ENCODE assay signal across 7 cellular contexts in genomic region chr21:33199516-33200217, GRCh38. TPM values are rescaled to one million over a fixed set of nuclear protein-coding genes. Genes with fewer than 3 reads are reported as not detected.
DNase-seq lines count a peak whose midpoint lies in the region; ATAC-seq, FAIRE-seq and TF ChIP-seq lines count a peak whose summit lies in the region.

No MANE protein-coding gene starts in this region.

- H3K9ac ChIP-seq in skeletal muscle satellite cell (ENCODE audit: low read depth, low read length), result peak overlapping the region; percentile 22

- H3K9me3 Mint-ChIP-seq in T-cell, result no peaks in the 10 kb centered on the region

- peaks cover 0 to 5% of the 10 kb centered on the region in 2 donors for H3K27me3 Mint-ChIP-seq in T-cell

- H3K27ac Mint-ChIP-seq in T-cell, result peak overlapping the region; percentile 48 to 57

- peaks cover 21% of the 10 kb centered on the region for H3K27me3 ChIP-seq in skeletal muscle satellite cell (ENCODE audit: control insufficient read depth, insufficient read depth, low read length)

- TF ChIP-seq POLR2A in GM12892 (IDR thresholded peaks at IDR 0.05; ENCODE audit: low read depth, low read length), result no peak

- H3K4me3 Mint-ChIP-seq in T-cell, result no peak overlapping the region

- ATAC-seq in HG02840 (IDR thresholded peaks at IDR 0.05; ENCODE audit: low FRiP score, unreplicated experiment) (peak; percentile 48), T-cell (replicated peaks in 1 of 4) (peak; percentile 85 to 94 (median 92))

- H3K9me3 ChIP-seq in skeletal muscle satellite cell (replicated peaks; ENCODE audit: low read length), result no peaks in the 10 kb centered on the region

- FAIRE-seq in GM12892 (lab: Jason Lieb, UNC), result peak; percentile 65

- peaks cover 41 to 60% (median 46%) of the 10 kb centered on the region in 3 donors for H3K4me1 Mint-ChIP-seq in T-cell

- H3K4me3 ChIP-seq in skeletal muscle satellite cell (ENCODE audit: low read length), result no peak overlapping the region

- peaks cover 13% of the 10 kb centered on the region for H3K4me1 ChIP-seq in skeletal muscle satellite cell (ENCODE audit: control insufficient read depth, insufficient read depth, low read length)

- POLR2A ChIA-PET in T-cell (lab: Charles Lee), result interaction anchor here in 1 of 2 donors (0.6 kb wide), 1 partner anchor 581 kb away, joined by 3 read pairs; no protein-coding TSS in a partner anchor

- DNase-seq in GM12892 (ENCODE audit: insufficient read length), result no peak
- peak; percentile 49 for DNase-seq in NCI-H146 treated with DMSO at 0.1 percent for 48 hours (lab: John Stamatoyannopoulos, UW; ENCODE audit: unreplicated experiment)
- peak; percentile 47 to 85 (median 78) for DNase-seq in T-cell
- DNase-seq in amygdala (lab: John Stamatoyannopoulos, UW), result peak in 46 of 56 donors; percentile 9 to 94 (median 62)
- peak; percentile 75 for DNase-seq in hepatic stellate cell (ENCODE audit: low spot score)

- CTCF ChIA-PET in T-cell (lab: Charles Lee), result interaction anchor here (0.6 to 2.0 kb wide), 30 partner anchors 14 to 406 kb away, joined by 3 to 45 read pairs (median 4); partner anchors contain the start of genes IFNAR1 (in 1 of the 2) and TMEM50B (in 1 of the 2)

- H3K36me3 ChIP-seq in skeletal muscle satellite cell (ENCODE audit: insufficient read depth, low read length), result no peaks in the 10 kb centered on the region

- H3K4me2 ChIP-seq in skeletal muscle satellite cell (ENCODE audit: low read length), result no peak overlapping the region

- no peaks in the 10 kb centered on the region for H3K36me3 Mint-ChIP-seq in T-cell

RNA-seq across cellular contexts. Expression of gene IFNAR2, which starts 30.1 kb away (rescaled TPM):
- 50.3 TPM for polyA plus RNA-seq in GM12892 (2012; ENCODE audit: missing spikeins)
- total RNA-seq in T-cell, result 10 to 100 TPM; 43.7 to 80.1 (median 71.6) TPM
- 3.3 and 5.1 TPM in 2 replicates for total RNA-seq in skeletal muscle satellite cell (2012; rRNA removed)
